ENCODE assay signal across 9 cellular contexts in the genomic region with DNA sequence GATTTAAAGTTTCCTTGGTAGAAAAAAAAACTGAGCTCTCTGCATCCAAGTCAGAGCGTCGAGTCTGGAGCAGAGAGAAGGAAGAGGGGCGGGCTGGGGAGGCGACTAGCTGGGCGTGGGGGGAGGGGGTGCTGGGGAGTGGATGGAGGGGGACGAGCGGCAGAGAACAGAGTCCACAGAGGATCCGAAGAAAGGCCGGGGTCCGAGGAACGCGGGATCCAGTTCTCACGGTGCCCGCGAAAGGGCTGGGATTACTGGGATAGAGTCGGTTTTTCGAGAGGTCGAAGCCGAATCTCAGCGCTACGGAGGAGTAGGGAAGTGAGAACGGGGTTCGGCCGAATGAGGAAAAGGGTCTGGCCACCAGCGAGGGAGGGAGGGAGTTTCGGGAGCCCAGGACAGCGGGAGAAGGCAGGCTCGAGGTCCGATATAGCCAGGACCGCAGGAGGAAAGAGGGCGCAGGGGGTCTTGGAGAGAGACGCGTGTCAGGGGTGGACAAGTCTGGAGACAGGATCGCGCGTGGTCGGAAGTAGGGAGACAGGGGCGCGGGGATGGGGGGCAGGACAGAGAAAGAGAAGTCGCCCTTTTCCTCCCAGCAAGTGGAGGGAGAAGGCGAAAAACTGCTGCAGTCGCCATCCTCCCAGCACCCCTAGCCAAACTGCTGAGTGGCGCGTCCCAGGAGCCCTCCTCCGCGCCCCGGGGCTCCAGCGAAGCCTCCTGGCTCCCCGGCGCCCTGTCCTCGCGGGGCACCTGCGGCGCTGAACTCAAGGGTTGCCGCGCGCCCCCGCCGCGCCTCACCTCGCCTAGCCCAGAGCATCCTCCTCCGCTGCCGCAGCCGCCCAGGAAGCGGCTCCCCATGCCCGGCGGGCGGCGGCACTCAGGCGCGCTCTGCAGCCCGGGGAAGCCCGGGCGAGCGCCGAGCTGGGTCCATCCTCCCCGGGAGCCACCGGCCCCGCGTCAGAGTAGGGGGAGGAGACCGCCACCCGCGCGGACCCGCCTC. TPM values are rescaled to one million over a fixed set of nuclear protein-coding genes. Genes with fewer than 3 reads are reported as not detected.
A peak's percentile ranks its signal among the peaks of the same experiment; 100 is the strongest.
DNase-seq lines count a peak whose midpoint lies in the region; ATAC-seq and TF ChIP-seq lines count a peak whose summit lies in the region.
"Had no signal": no experiment of that assay in that cellular context is flagged by ENCODE, and none has a peak within 500 bp of the region (broad histone marks: within the 10 kb centered on the region; RNA-seq: fewer than 3 reads in every experiment).

A gene (minus strand): TSS at position 926 of the 997 bp plus-strand sequence. CDS start 133,030 bp downstream, outside the sequence.

- no peaks in the 10 kb centered on the region for H3K9me3 Mint-ChIP-seq in activated T-cell treated with anti-CD3 and anti-CD28 coated beads, Interleukin-2, amount 50 U/mL, for 24 hours

- H3K4me1 ChIP-seq in suprapubic skin: peaks cover 28% of the 10 kb centered on the region

- H3K36me3 ChIP-seq in brain microvascular endothelial cell (replicated peaks) (no peaks in the 10 kb centered on the region), kidney epithelial cell (ENCODE audit: control insufficient read depth, insufficient read depth, low read length) (no peaks in the 10 kb centered on the region), suprapubic skin (no peaks in the 10 kb centered on the region)

- peaks cover 78% of the 10 kb centered on the region for H3K27me3 Mint-ChIP-seq in activated T-cell treated with anti-CD3 and anti-CD28 coated beads, Interleukin-2, amount 50 U/mL, for 24 hours

- TF ChIP-seq CTCF in brain microvascular endothelial cell (IDR thresholded peaks at IDR 0.05; ENCODE audit: low read depth, low read length, missing control alignments): no peak
- TF ChIP-seq CTCF in kidney epithelial cell (IDR thresholded peaks at IDR 0.05; ENCODE audit: insufficient read depth, low read length, poor library complexity, severe bottlenecking): no peak
- TF ChIP-seq CTCF in suprapubic skin (IDR thresholded peaks at IDR 0.05): no peak

- H3K9me3 ChIP-seq in suprapubic skin: no peaks in the 10 kb centered on the region

- peak; percentile 31 for DNase-seq in activated T-cell treated with anti-CD3 and anti-CD28 coated beads, Interleukin-2, amount 50 U/mL, for 24 hours
- no peak for DNase-seq in activated T-cell treated with anti-CD3 and anti-CD28 coated beads, Interleukin-2, amount 50 U/mL, for 1 hour
- DNase-seq in brain microvascular endothelial cell: no peak
- no peak for DNase-seq in kidney epithelial cell (ENCODE audit: low read depth)
- no peak for DNase-seq in suprapubic skin (ENCODE audit: low spot score in 2 of 2)
- DNase-seq in NCI-H187 treated with DMSO at 0.1 percent for 48 hours (lab: John Stamatoyannopoulos, UW): no peak
- DNase-seq: activated B cell treated with CpG ODN at 0.5 μM for 24 hours had no signal

- ATAC-seq in GM21619 (IDR thresholded peaks at IDR 0.05; ENCODE audit: unreplicated experiment): no peak
- ATAC-seq in HG02852 (IDR thresholded peaks at IDR 0.05; ENCODE audit: unreplicated experiment): no peak

- no peak for TF ChIP-seq EP300 in suprapubic skin (IDR thresholded peaks at IDR 0.05)

- H3K4me3 Mint-ChIP-seq in activated T-cell treated with anti-CD3 and anti-CD28 coated beads, Interleukin-2, amount 50 U/mL, for 24 hours: peak within 1 kb of the TSS; percentile 54
- H3K4me3 Mint-ChIP-seq: activated B cell treated with CpG ODN at 0.5 μM for 24 hours had no signal

- H3K36me3 Mint-ChIP-seq in activated T-cell treated with anti-CD3 and anti-CD28 coated beads, Interleukin-2, amount 50 U/mL, for 24 hours (ENCODE audit: low read depth): no peaks in the 10 kb centered on the region

- TF ChIP-seq POLR2A in suprapubic skin (IDR thresholded peaks at IDR 0.05): no peak

- H3K4me3 ChIP-seq in brain microvascular endothelial cell (ENCODE audit: low read depth, low read length) (peak within 1 kb of the TSS; percentile 44), kidney epithelial cell (ENCODE audit: low read depth, low read length) (peak within 1 kb of the TSS; percentile 42), suprapubic skin (peak within 1 kb of the TSS; percentile 46)

- no peak within 1 kb of the TSS for H3K27ac Mint-ChIP-seq in activated T-cell treated with anti-CD3 and anti-CD28 coated beads, Interleukin-2, amount 50 U/mL, for 24 hours
- H3K27ac Mint-ChIP-seq: activated B cell treated with CpG ODN at 0.5 μM for 24 hours had no signal

- in situ Hi-C loops in brain microvascular endothelial cell (cut with HindIII; ENCODE audit: low pct_ligation_motif_present, low sequenced_read_pairs): no loop called here

- H3K4me1 Mint-ChIP-seq in activated T-cell treated with anti-CD3 and anti-CD28 coated beads, Interleukin-2, amount 50 U/mL, for 24 hours (ENCODE audit: low read depth): peaks cover 11% of the 10 kb centered on the region

- H3K27ac ChIP-seq in brain microvascular endothelial cell (no peak within 1 kb of the TSS), suprapubic skin (no peak within 1 kb of the TSS)

- H3K27me3 ChIP-seq in brain microvascular endothelial cell (replicated peaks) (peaks cover 48% of the 10 kb centered on the region), kidney epithelial cell (ENCODE audit: control insufficient read depth, insufficient read depth, low read length) (peaks cover 21% of the 10 kb centered on the region), suprapubic skin (peaks cover 79% of the 10 kb centered on the region)

- 1% methylated on average over 42 of the region's 85 CpGs for WGBS in suprapubic skin

RNA-seq across cellular contexts. Expression of the gene that starts here (rescaled TPM):
- total RNA-seq in kidney epithelial cell (under 0.01 and 0.25 TPM in 2 replicates), suprapubic skin (1 to 10 TPM in 1 of 4 donors, under 1 TPM in 3; 0.17 to 1.0 (median 0.30) TPM)
- total RNA-seq: activated B cell treated with CpG ODN at 0.5 μM for 24 hours had no signal
